ENCODE assay signal across 9 cellular contexts in the genomic region with DNA sequence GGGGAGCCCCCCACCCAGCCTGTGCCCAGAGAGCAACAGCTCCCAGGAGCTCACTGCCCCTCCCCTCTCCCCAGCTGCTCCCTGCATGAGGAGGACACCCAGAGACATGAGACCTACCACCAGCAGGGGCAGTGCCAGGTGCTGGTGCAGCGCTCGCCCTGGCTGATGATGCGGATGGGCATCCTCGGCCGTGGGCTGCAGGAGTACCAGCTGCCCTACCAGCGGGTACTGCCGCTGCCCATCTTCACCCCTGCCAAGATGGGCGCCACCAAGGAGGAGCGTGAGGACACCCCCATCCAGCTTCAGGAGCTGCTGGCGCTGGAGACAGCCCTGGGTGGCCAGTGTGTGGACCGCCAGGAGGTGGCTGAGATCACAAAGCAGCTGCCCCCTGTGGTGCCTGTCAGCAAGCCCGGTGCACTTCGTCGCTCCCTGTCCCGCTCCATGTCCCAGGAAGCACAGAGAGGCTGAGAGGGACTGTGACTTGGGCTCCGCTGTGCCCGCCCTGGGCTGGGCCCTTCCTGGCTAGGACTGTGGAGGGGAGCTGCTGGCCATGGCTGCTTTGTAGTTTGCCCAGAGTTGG. TPM values are rescaled to one million over a fixed set of nuclear protein-coding genes. Genes with fewer than 3 reads are reported as not detected.
DNase-seq lines count a peak whose midpoint lies in the region; ATAC-seq and TF ChIP-seq lines count a peak whose summit lies in the region.
"Had no signal": no experiment of that assay in that cellular context is flagged by ENCODE, and none has a peak within 500 bp of the region (broad histone marks: within the 10 kb centered on the region; RNA-seq: fewer than 3 reads in every experiment).

No MANE protein-coding gene starts in this region.

- H3K9me3 ChIP-seq in CD4-positive, alpha-beta T cell (ENCODE audit: control insufficient read depth, low read length) = no peaks in the 10 kb centered on the region
- H3K9me3 ChIP-seq in MG63 = no peaks in the 10 kb centered on the region

- in situ Hi-C loops in brain microvascular endothelial cell (cut with HindIII; ENCODE audit: low pct_ligation_motif_present, low sequenced_read_pairs) = no loop called here

- H3K4me3 Mint-ChIP-seq in CD4-positive, alpha-beta T cell = peak overlapping the region; percentile 45

- TF ChIP-seq CTCF in CD4-positive, alpha-beta T cell (IDR thresholded peaks at IDR 0.05) = no peak
- TF ChIP-seq CTCF in brain microvascular endothelial cell (IDR thresholded peaks at IDR 0.05; ENCODE audit: low read depth, low read length, missing control alignments) = peak; percentile 37
- TF ChIP-seq CTCF in GM10248 (IDR thresholded peaks at IDR 0.05; ENCODE audit: control extremely low read depth, extremely low read depth, low read depth, missing control alignments) = no peak

- H3K27ac ChIP-seq in CD4-positive, alpha-beta T cell (ENCODE audit: low read depth, low read length) = no peak overlapping the region
- H3K27ac ChIP-seq in brain microvascular endothelial cell = no peak overlapping the region

- H3K36me3 ChIP-seq in MG63 (peaks cover 11% of the 10 kb centered on the region), brain microvascular endothelial cell (replicated peaks) (peaks cover 17% of the 10 kb centered on the region)

- peaks cover 29% of the 10 kb centered on the region for H3K27me3 Mint-ChIP-seq in CD4-positive, alpha-beta T cell

- H3K4me3 ChIP-seq in MG63 = no peak overlapping the region
- H3K4me3 ChIP-seq in brain microvascular endothelial cell (ENCODE audit: low read depth, low read length) = no peak overlapping the region

- peak; percentile 38 for ATAC-seq in CD4-positive, alpha-beta T cell (ENCODE audit: poor library complexity)
- no peak for ATAC-seq in HG02610 (IDR thresholded peaks at IDR 0.05; ENCODE audit: unreplicated experiment)
- ATAC-seq in HG02885 (IDR thresholded peaks at IDR 0.05; ENCODE audit: poor library complexity, unreplicated experiment) = no peak

- intact Hi-C loops in CD4-positive, alpha-beta T cell (cut with DNase I, micrococcal nuclease) = loop anchor here in 1 of 2 experiments (2.0 to 5.0 kb wide), 2 partner anchors 43 to 87 kb away; no protein-coding TSS in a partner anchor

- DNase-seq in CD4-positive, alpha-beta T cell = no peak
- DNase-seq in MG63 (peak; percentile 46), brain microvascular endothelial cell (no peak), midbrain (lab: John Stamatoyannopoulos, UW) (peak; percentile 50), GM10248 (ENCODE audit: extremely low spot score) (no peak)
- no peak for DNase-seq in activated CD4-positive, alpha-beta T cell treated with anti-CD3 and anti-CD28 coated beads, Interleukin-2, amount 50 U/mL, for 1 hour
- DNase-seq: stimulated activated CD4-positive, alpha-beta T cell treated with anti-CD3 and anti-CD28 coated beads, Interleukin-12 subunit alpha, Interleukin-12 subunit beta, amount 100 ng/mL, for 4 hours had no signal

- CTCF ChIA-PET in CD4-positive, alpha-beta T cell (lab: Charles Lee) = interaction anchor here (0.7 to 3.4 kb wide), 5 partner anchors 11 to 293 kb away, joined by 3 to 21 read pairs (median 3); a partner anchor contains a TSS
- CTCF ChIA-PET in GM10248 (lab: Yijun Ruan, JAX) = interaction anchor here (1.1 to 21.1 kb wide), 6 partner anchors 12 to 45 kb away, joined by 3 to 180 read pairs (median 12); no protein-coding TSS in a partner anchor

- H3K27ac Mint-ChIP-seq in CD4-positive, alpha-beta T cell = no peak overlapping the region

- POLR2A ChIA-PET in CD4-positive, alpha-beta T cell (lab: Charles Lee) = interaction anchor here (1.3 kb wide), 1 partner anchor 44 kb away, joined by 3 read pairs; no protein-coding TSS in a partner anchor
- POLR2A ChIA-PET in GM10248 (lab: Yijun Ruan, JAX) = no interaction called here

- H3K36me3 Mint-ChIP-seq in CD4-positive, alpha-beta T cell (ENCODE audit: low read depth) = peaks cover 28% of the 10 kb centered on the region

- H3K27me3 ChIP-seq in CD4-positive, alpha-beta T cell (ENCODE audit: control insufficient read depth, insufficient read depth, low read length) = peaks cover 13% of the 10 kb centered on the region
- H3K27me3 ChIP-seq in MG63 (no peaks in the 10 kb centered on the region), brain microvascular endothelial cell (replicated peaks) (peaks cover 11% of the 10 kb centered on the region)

- H3K4me1 Mint-ChIP-seq in CD4-positive, alpha-beta T cell (ENCODE audit: low read depth) = peaks cover 11% of the 10 kb centered on the region

- H3K9me3 Mint-ChIP-seq in CD4-positive, alpha-beta T cell = no peaks in the 10 kb centered on the region

RNA-seq across cellular contexts. Expression of a gene that starts 0.6 kb away (rescaled TPM):
- total RNA-seq in CD4-positive, alpha-beta T cell = 1 to 10 TPM; 6.4 TPM
- total RNA-seq in MG63 (2014; rRNA removed; shearing (Covaris generic); ENCODE audit: low replicate concordance) = 0.07 TPM in 1 of 2 replicates, not detected in the other

RNA-seq across cellular contexts. Expression of a gene that starts 2.5 kb away (rescaled TPM):
- total RNA-seq in CD4-positive, alpha-beta T cell = under 1 TPM in 1 of 2 experiments, not detected in 1; 0.47 TPM
- total RNA-seq in MG63 (2014; rRNA removed; shearing (Covaris generic); ENCODE audit: low replicate concordance) = not detected in 2 replicates

RNA-seq across cellular contexts. Expression of a gene that starts 22.1 kb away (rescaled TPM):
- total RNA-seq in CD4-positive, alpha-beta T cell = 10 to 100 TPM; 26.1 to 30.7 TPM
- 9.5 and 29.2 TPM in 2 replicates for total RNA-seq in MG63 (2014; rRNA removed; shearing (Covaris generic); ENCODE audit: low replicate concordance)

RNA-seq across cellular contexts. Expression of a gene that starts 28.8 kb away (rescaled TPM):
- 10 to 100 TPM; 96.5 to 99.9 TPM for total RNA-seq in CD4-positive, alpha-beta T cell
- 55.2 and 61.8 TPM in 2 replicates for total RNA-seq in MG63 (2014; rRNA removed; shearing (Covaris generic); ENCODE audit: low replicate concordance)

RNA-seq across cellular contexts. Expression of a gene that starts 34.1 kb away (rescaled TPM):
- 1 to 10 TPM; 2.4 to 4.6 TPM for total RNA-seq in CD4-positive, alpha-beta T cell
- total RNA-seq in MG63 (2014; rRNA removed; shearing (Covaris generic); ENCODE audit: low replicate concordance) = 19.8 and 30.8 TPM in 2 replicates

Comparison
In these comparisons a context has a peak if more than half of its experiments do, and no peak if none do; other contexts are left out.
1. DNase-seq: peak in MG63 (single experiment) and midbrain (single experiment); none in CD4-positive, alpha-beta T cell (0 of 10), brain microvascular endothelial cell (single experiment), GM10248 (single experiment) and activated CD4-positive, alpha-beta T cell treated with anti-CD3 and anti-CD28 coated beads, Interleukin-2, amount 50 U/mL, for 1 hour (single experiment).